In genomic region chr5:169728418-169728817, GRCh38 we compare ENCODE assay signal across 26 cellular contexts.
"Had no signal": no experiment of that assay in that cellular context is flagged by ENCODE, and none has a peak within 500 bp of the region (broad histone marks: within the 10 kb centered on the region; RNA-seq: fewer than 3 reads in every experiment).

No MANE protein-coding gene starts in this region.

- H3K36me3 ChIP-seq: breast epithelium, Peyer's patch, SJCRH30 had no signal

- H3K27me3 ChIP-seq: breast epithelium, Peyer's patch, SJCRH30 had no signal

- H3K27ac Mint-ChIP-seq: T-helper 1 cell treated with Interleukin-12 subunit alpha and Interleukin-12 subunit beta and Interleukin-4 antibody, amounts not matched to agents 30 μg/mL and 1 μg/mL, for 36 hours had no signal

- ATAC-seq: activated CD4-positive, CD25-positive, alpha-beta regulatory T cell treated with anti-CD3 and anti-CD28 coated beads, Interleukin-2, amount 50 U/mL, for 24 hours had no signal

- H3K9me3 ChIP-seq: breast epithelium, Peyer's patch, SJCRH30, SK-N-SH had no signal

- H3K4me1 ChIP-seq: breast epithelium, Peyer's patch, SJCRH30 had no signal

- H3K27ac ChIP-seq: breast epithelium, Peyer's patch, RWPE1, SJCRH30 had no signal

- H3K9me3 Mint-ChIP-seq: activated T-helper 2 cell treated with anti-CD3 and anti-CD28 coated beads, Interferon-gamma antibody, Interleukin-2, Interleukin-4, amounts not matched to agents 10 μg/mL and 5 μg/mL and 100 μg/mL, durations not matched to agents 14 hours and 24 hours and 36 hours had no signal

- DNase-seq: activated CD4-positive, alpha-beta T cell treated with anti-CD3 and anti-CD28 coated beads for 48 hours; activated CD4-positive, alpha-beta T cell treated with anti-CD3 and anti-CD28 coated beads, Interleukin-2, amount 50 U/mL, for 48 hours; activated CD8-positive, alpha-beta memory T cell treated with anti-CD3 and anti-CD28 coated beads for 24 hours; activated gamma-delta T cell treated with Interleukin-2 at 50 U/mL for 16 hours; activated naive CD4-positive, alpha-beta T cell treated with anti-CD3 and anti-CD28 coated beads, Interleukin-2, amount 50 U/mL, for 16 hours; activated T-cell treated with anti-CD3 and anti-CD28 coated beads, Interleukin-2, amount 50 U/mL, for 48 hours; aorta; caudate nucleus; Kasumi-1; KBM-7; NCI-H1105 treated with DMSO at 0.1 percent for 48 hours; NCI-H1436 treated with DMSO at 0.1 percent for 48 hours; NCI-H187; NCI-H2081; NCI-H510A treated with DMSO at 0.1 percent for 48 hours; NCI-H69; Peyer's patch; Right ventricle myocardium superior; SJCRH30; SK-N-SH; SW 1271 had no signal

- H3K4me3 Mint-ChIP-seq: T-helper 1 cell treated with Interleukin-12 subunit alpha and Interleukin-12 subunit beta and Interleukin-4 antibody, amounts not matched to agents 30 μg/mL and 1 μg/mL, for 36 hours had no signal

- H3K4me3 ChIP-seq: breast epithelium, Peyer's patch, SJCRH30 had no signal
